ENCODE assay signal across 23 cellular contexts in the genomic region with DNA sequence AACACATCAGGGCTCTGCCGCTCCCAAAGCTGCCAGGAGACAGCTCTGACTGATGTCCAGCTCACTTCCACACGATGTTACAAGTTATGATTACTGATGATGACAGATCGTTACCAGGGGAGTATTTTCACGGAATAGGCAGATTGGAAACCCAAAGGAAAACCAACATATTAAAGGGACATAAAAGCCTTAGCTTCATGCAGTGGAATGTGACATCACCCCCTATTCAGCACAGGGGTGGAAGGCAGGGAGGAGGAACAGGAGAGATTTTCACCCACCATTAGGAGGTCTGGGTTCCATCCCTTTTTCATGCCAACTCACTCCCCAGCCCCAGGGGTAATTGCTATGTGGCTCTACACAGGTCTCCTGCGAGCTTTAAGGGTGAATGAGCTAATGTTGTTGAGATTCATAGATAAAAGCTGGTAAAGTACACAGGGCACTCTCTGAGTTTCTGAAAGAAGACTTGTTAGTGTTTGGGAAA.
DNase-seq lines count a peak whose midpoint lies in the region; ATAC-seq and TF ChIP-seq lines count a peak whose summit lies in the region.
"Had no signal": no experiment of that assay in that cellular context is flagged by ENCODE, and none has a peak within 500 bp of the region (broad histone marks: within the 10 kb centered on the region; RNA-seq: fewer than 3 reads in every experiment).

No MANE protein-coding gene starts in this region.

- no peak overlapping the region for H2BK12ac ChIP-seq in trophoblast cell (ENCODE audit: low read length)

- H3K27ac Mint-ChIP-seq in CD4-positive, alpha-beta memory T cell: no peak overlapping the region
- H3K27ac Mint-ChIP-seq: activated naive CD4-positive, alpha-beta T cell treated with anti-CD3 and anti-CD28 coated beads, Interleukin-2, amount 50 U/mL, for 24 hours; CD8-positive, alpha-beta memory T cell; H9 had no signal

- peak overlapping the region; percentile 34 for H4K91ac ChIP-seq in trophoblast cell (ENCODE audit: low read depth, low read length)

- H3K36me3 Mint-ChIP-seq in CD4-positive, alpha-beta memory T cell: no peaks in the 10 kb centered on the region
- H3K36me3 Mint-ChIP-seq: activated naive CD4-positive, alpha-beta T cell treated with anti-CD3 and anti-CD28 coated beads, Interleukin-2, amount 50 U/mL, for 24 hours; brain; CD8-positive, alpha-beta memory T cell had no signal

- ATAC-seq in GM19463 (IDR thresholded peaks at IDR 0.05; ENCODE audit: unreplicated experiment): no peak
- ATAC-seq: HepG2, upper lobe of right lung had no signal

- H3K4me1 ChIP-seq in ACC112 (ENCODE audit: control insufficient read depth, insufficient read depth, low read length, unreplicated experiment): peaks cover 22% of the 10 kb centered on the region
- H3K4me1 ChIP-seq in trophoblast cell (ENCODE audit: control insufficient read depth in 1 of 2, insufficient read depth in 2 of 2, low read length in 2 of 2): peaks cover 7% of the 10 kb centered on the region in 2 experiments
- no peaks in the 10 kb centered on the region for H3K4me1 ChIP-seq in CD4-positive, alpha-beta memory T cell (ENCODE audit: insufficient read depth, low read length)
- H3K4me1 ChIP-seq: esophagus squamous epithelium, upper lobe of right lung had no signal

- peaks cover 12 to 30% of the 10 kb centered on the region in 2 donors for H3K27me3 Mint-ChIP-seq in CD4-positive, alpha-beta memory T cell

- peak overlapping the region; percentile 4 for H2AFZ ChIP-seq in ACC112 (ENCODE audit: low read length, unreplicated experiment)
- H2AFZ ChIP-seq in trophoblast cell (ENCODE audit: insufficient read depth, low read length, poor library complexity): no peak overlapping the region

- H3K9me3 Mint-ChIP-seq in CD4-positive, alpha-beta memory T cell: no peaks in the 10 kb centered on the region
- H3K9me3 Mint-ChIP-seq: activated naive CD4-positive, alpha-beta T cell treated with anti-CD3 and anti-CD28 coated beads, Interleukin-2, amount 50 U/mL, for 24 hours; CD8-positive, alpha-beta memory T cell had no signal

- no peak overlapping the region for H3K4ac ChIP-seq in trophoblast cell (ENCODE audit: low read depth, low read length)

- no peak overlapping the region for H2BK5ac ChIP-seq in trophoblast cell (ENCODE audit: low read depth, low read length, poor library complexity)

- H3K36me3 ChIP-seq in ACC112 (ENCODE audit: insufficient read depth, low read length): no peaks in the 10 kb centered on the region
- H3K36me3 ChIP-seq in MG63: no peaks in the 10 kb centered on the region
- no peaks in the 10 kb centered on the region for H3K36me3 ChIP-seq in trophoblast cell (ENCODE audit: control insufficient read depth in 1 of 2, insufficient read depth in 2 of 2, low read length in 2 of 2)
- H3K36me3 ChIP-seq in CD4-positive, alpha-beta memory T cell (ENCODE audit: insufficient read depth, low read length): no peaks in the 10 kb centered on the region
- H3K36me3 ChIP-seq: esophagus squamous epithelium, upper lobe of right lung had no signal

- H3K18ac ChIP-seq in trophoblast cell (ENCODE audit: low read length): no peak overlapping the region

- no peak overlapping the region for H3K14ac ChIP-seq in trophoblast cell (ENCODE audit: low read length)

- H3K4me3 ChIP-seq in ACC112 (ENCODE audit: low read depth, low read length) (peak overlapping the region; percentile 69), MG63 (no peak overlapping the region; the same call in 1 of the 2 replicates), coronary artery (peak overlapping the region; percentile 6), trophoblast cell (ENCODE audit: low read depth, low read length) (no peak overlapping the region)
- no peak overlapping the region for H3K4me3 ChIP-seq in CD4-positive, alpha-beta memory T cell (ENCODE audit: low read length in 2 of 2)
- H3K4me3 ChIP-seq: dorsolateral prefrontal cortex, esophagus squamous epithelium, upper lobe of right lung had no signal

- DNase-seq in MG63 (peak; percentile 86), coronary artery (ENCODE audit: low spot score) (no peak), trophoblast cell (peak in 1 of 2 donors; percentile 29), SKM-1 (lab: John Stamatoyannopoulos, UW; ENCODE audit: unreplicated experiment) (no peak)
- DNase-seq in CD4-positive, alpha-beta memory T cell: no peak
- no peak for DNase-seq in stimulated activated naive CD4-positive, alpha-beta T cell (lab: John Stamatoyannopoulos, UW)
- DNase-seq: ACHN; activated CD4-positive, alpha-beta T cell treated with anti-CD3 and anti-CD28 coated beads, Interleukin-2, amount 50 U/mL, for 4 hours; CD8-positive, alpha-beta memory T cell; dorsolateral prefrontal cortex; esophagus squamous epithelium; H9; MV-4-11; NCI-H2029; NCI-H510A treated with DMSO at 0.1 percent for 48 hours; occipital lobe; small intestine; upper lobe of right lung had no signal

- peaks cover 8% of the 10 kb centered on the region for H3K79me1 ChIP-seq in trophoblast cell (ENCODE audit: low read length)

- H4K8ac ChIP-seq in trophoblast cell (ENCODE audit: low read depth, low read length): no peak overlapping the region

- WGBS in trophoblast cell (ENCODE audit: extremely low coverage, insufficient coverage, insufficient read length): no CpG with 5 or more reads among the region's 5 CpGs

- H3K27me3 ChIP-seq in ACC112 (ENCODE audit: insufficient read depth, low read length): no peaks in the 10 kb centered on the region
- H3K27me3 ChIP-seq in MG63: peaks cover 2% of the 10 kb centered on the region; the same call in 1 of the 2 replicates
- no peaks in the 10 kb centered on the region for H3K27me3 ChIP-seq in trophoblast cell (ENCODE audit: insufficient read depth, low read length)
- H3K27me3 ChIP-seq in CD4-positive, alpha-beta memory T cell (ENCODE audit: insufficient read depth, low read length): no peaks in the 10 kb centered on the region

- H3K4me2 ChIP-seq in trophoblast cell (ENCODE audit: low read length): no peak overlapping the region

- H3K23ac ChIP-seq in trophoblast cell (ENCODE audit: low read length): no peak overlapping the region

- no peak overlapping the region for H3K9ac ChIP-seq in trophoblast cell (ENCODE audit: low read length)

- CTCF ChIA-PET in CD4-positive, alpha-beta memory T cell (lab: Charles Lee; ENCODE audit: partially characterized antibody): interaction anchor here (1.3 to 3.0 kb wide), 3 partner anchors 8 to 23 kb away, joined by 4 to 9 read pairs (median 8); no protein-coding TSS in a partner anchor

- H3K79me2 ChIP-seq in ACC112 (ENCODE audit: control insufficient read depth, insufficient read depth, low read length, unreplicated experiment): no peaks in the 10 kb centered on the region
- no peaks in the 10 kb centered on the region for H3K79me2 ChIP-seq in trophoblast cell (ENCODE audit: control insufficient read depth, insufficient read depth, low read length, poor library complexity)

- no peak overlapping the region for H3K4me3 Mint-ChIP-seq in CD4-positive, alpha-beta memory T cell
- H3K4me3 Mint-ChIP-seq: activated naive CD4-positive, alpha-beta T cell treated with anti-CD3 and anti-CD28 coated beads, Interleukin-2, amount 50 U/mL, for 24 hours; CD8-positive, alpha-beta memory T cell; H9 had no signal

- H3K9me3 ChIP-seq in MG63: no peaks in the 10 kb centered on the region
- peaks cover 1% of the 10 kb centered on the region for H3K9me3 ChIP-seq in trophoblast cell (ENCODE audit: insufficient read depth, low read depth, low read length)
- no peaks in the 10 kb centered on the region for H3K9me3 ChIP-seq in CD4-positive, alpha-beta memory T cell (ENCODE audit: control insufficient read depth in 1 of 2, low read length in 2 of 2)
- H3K9me3 ChIP-seq: esophagus squamous epithelium, upper lobe of right lung had no signal

- no peak overlapping the region for H2BK120ac ChIP-seq in trophoblast cell (ENCODE audit: insufficient read depth, low read length, poor library complexity)

- POLR2A ChIA-PET in CD4-positive, alpha-beta memory T cell (lab: Charles Lee; ENCODE audit: partially characterized antibody): no interaction called here

- peak overlapping the region; percentile 72 for H3K27ac ChIP-seq in ACC112 (ENCODE audit: low read depth, low read length)
- H3K27ac ChIP-seq in coronary artery: no peak overlapping the region
- no peak overlapping the region for H3K27ac ChIP-seq in trophoblast cell (ENCODE audit: low read depth, low read length)
- no peak overlapping the region for H3K27ac ChIP-seq in CD4-positive, alpha-beta memory T cell (ENCODE audit: low read depth, low read length)
- H3K27ac ChIP-seq: dorsolateral prefrontal cortex, esophagus squamous epithelium, upper lobe of right lung had no signal

- H2AK5ac ChIP-seq in trophoblast cell (ENCODE audit: low read length): no peak overlapping the region

- no peak overlapping the region for H4K12ac ChIP-seq in trophoblast cell (ENCODE audit: low read depth, low read length)

- H3K4me1 Mint-ChIP-seq in CD4-positive, alpha-beta memory T cell: no peaks in the 10 kb centered on the region
- H3K4me1 Mint-ChIP-seq: activated naive CD4-positive, alpha-beta T cell treated with anti-CD3 and anti-CD28 coated beads, Interleukin-2, amount 50 U/mL, for 24 hours; CD8-positive, alpha-beta memory T cell had no signal

- intact Hi-C loops in CD4-positive, alpha-beta memory T cell (cut with micrococcal nuclease): no loop called here

- no peak for TF ChIP-seq CTCF in coronary artery (IDR thresholded peaks at IDR 0.05)

Comparison
In these comparisons a context has a peak if more than half of its experiments do, and no peak if none do; other contexts are left out.
1. H3K4me3 ChIP-seq: peak in ACC112 (single experiment) and coronary artery (single experiment); none in MG63 (single experiment), trophoblast cell (single experiment) and CD4-positive, alpha-beta memory T cell (0 of 2).